ENCODE assay signal across 9 cellular contexts in the genomic region with DNA sequence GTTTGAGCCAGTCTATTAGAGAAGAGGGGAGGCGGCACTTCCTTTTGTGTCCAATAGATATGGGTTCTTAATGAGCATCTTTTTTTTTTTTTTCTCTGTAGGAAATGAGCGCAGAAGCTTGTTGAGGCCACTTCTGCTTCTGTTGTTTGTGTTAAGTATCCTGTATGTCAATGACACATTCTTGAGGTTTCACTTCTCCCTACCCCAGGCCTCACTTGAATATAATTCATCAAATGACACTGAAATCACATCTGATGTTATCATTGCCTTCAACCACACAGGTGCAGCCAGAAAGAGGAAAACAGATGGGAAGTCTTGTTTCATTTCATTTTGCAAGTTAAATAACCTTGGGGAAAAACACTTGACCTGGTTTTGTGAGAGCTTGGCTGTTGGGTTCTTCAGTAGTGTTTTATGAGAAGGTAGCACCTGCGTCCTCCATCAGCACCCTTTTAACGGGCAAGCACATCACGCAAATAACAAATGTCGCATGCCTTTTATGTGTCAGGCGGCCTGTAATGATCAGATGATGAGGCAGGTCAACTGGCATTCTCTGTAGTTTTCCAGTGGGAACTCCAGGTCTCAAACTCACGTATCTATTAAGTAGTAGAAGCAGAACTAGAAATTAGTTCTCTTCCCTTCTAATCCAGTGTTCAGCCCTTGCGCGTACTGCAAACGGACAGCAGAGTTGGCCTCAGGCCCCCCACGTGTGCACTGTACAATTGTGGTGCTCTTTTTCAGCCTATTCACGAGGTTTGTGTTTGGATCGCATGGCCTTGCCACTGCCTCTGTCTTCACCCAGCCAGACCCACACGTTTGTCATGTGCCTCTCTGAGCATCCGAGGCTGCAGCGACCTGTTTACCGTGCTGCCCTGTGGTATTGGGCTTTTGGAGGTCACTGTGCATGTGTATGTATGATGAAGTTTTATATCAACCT. TPM values are rescaled to one million over a fixed set of nuclear protein-coding genes. Genes with fewer than 3 reads are reported as not detected.
DNase-seq lines count a peak whose midpoint lies in the region; ATAC-seq and TF ChIP-seq lines count a peak whose summit lies in the region.
"Had no signal": no experiment of that assay in that cellular context is flagged by ENCODE, and none has a peak within 500 bp of the region (broad histone marks: within the 10 kb centered on the region; RNA-seq: fewer than 3 reads in every experiment).

No MANE protein-coding gene starts in this region.

- no peaks in the 10 kb centered on the region for H3K36me3 ChIP-seq in colonic mucosa

- H3K9ac ChIP-seq in colonic mucosa (ENCODE audit: low read depth in 2 of 2, low read length in 2 of 2) = no peak overlapping the region

- H3K9me3 ChIP-seq in colonic mucosa = no peaks in the 10 kb centered on the region

- no peaks in the 10 kb centered on the region for H3K27me3 ChIP-seq in colonic mucosa

- H3K27ac Mint-ChIP-seq in activated CD4-positive, alpha-beta T cell treated with anti-CD3 and anti-CD28 coated beads, Interleukin-2, amount 10 ng/mL, durations not matched to agents 7 days and 5 days = peak overlapping the region; percentile 72

- H3K4me1 ChIP-seq in colonic mucosa = peaks cover 5% of the 10 kb centered on the region

- in situ Hi-C loops in G401 (cut with HindIII; ENCODE audit: low sequenced_read_pairs) = no loop called here

- peaks cover 4% of the 10 kb centered on the region for H3K27me3 Mint-ChIP-seq in activated CD4-positive, alpha-beta T cell treated with anti-CD3 and anti-CD28 coated beads, Interleukin-2, amount 10 ng/mL, durations not matched to agents 7 days and 5 days

- no peaks in the 10 kb centered on the region for H3K36me3 Mint-ChIP-seq in activated CD4-positive, alpha-beta T cell treated with anti-CD3 and anti-CD28 coated beads, Interleukin-2, amount 10 ng/mL, durations not matched to agents 7 days and 5 days (ENCODE audit: low read depth)

- no peaks in the 10 kb centered on the region for H3K9me3 Mint-ChIP-seq in activated CD4-positive, alpha-beta T cell treated with anti-CD3 and anti-CD28 coated beads, Interleukin-2, amount 10 ng/mL, durations not matched to agents 7 days and 5 days

- CTCF ChIA-PET in activated CD4-positive, alpha-beta T cell treated with anti-CD3 and anti-CD28 coated beads, Interleukin-2, amount 10 ng/mL, durations not matched to agents 7 days and 5 days (lab: Charles Lee) = no interaction called here

- intact Hi-C loops in left ventricle myocardium superior (cut with micrococcal nuclease) (no loop called here), colonic mucosa (cut with DNase I) (no loop called here)

- no peak overlapping the region for H3K4me3 Mint-ChIP-seq in activated CD4-positive, alpha-beta T cell treated with anti-CD3 and anti-CD28 coated beads, Interleukin-2, amount 10 ng/mL, durations not matched to agents 7 days and 5 days

- no peak for TF ChIP-seq CTCF in colonic mucosa (IDR thresholded peaks at IDR 0.05)

- POLR2A ChIA-PET in activated CD4-positive, alpha-beta T cell treated with anti-CD3 and anti-CD28 coated beads, Interleukin-2, amount 10 ng/mL, durations not matched to agents 7 days and 5 days (lab: Charles Lee) = no interaction called here

- no peak overlapping the region for H3K4me3 ChIP-seq in colonic mucosa
- H3K4me3 ChIP-seq: SK-N-MC had no signal

- H3K4me1 Mint-ChIP-seq in activated CD4-positive, alpha-beta T cell treated with anti-CD3 and anti-CD28 coated beads, Interleukin-2, amount 10 ng/mL, durations not matched to agents 7 days and 5 days = peaks cover 21% of the 10 kb centered on the region

- ATAC-seq in HG02763 (IDR thresholded peaks at IDR 0.05; ENCODE audit: unreplicated experiment) = peak; percentile 94
- peak; percentile 54 for ATAC-seq in left ventricle myocardium superior

- no peak overlapping the region for H3K27ac ChIP-seq in colonic mucosa
- H3K27ac ChIP-seq: SK-N-MC had no signal

- DNase-seq in activated CD4-positive, alpha-beta T cell treated with anti-CD3 and anti-CD28 coated beads, Interleukin-2, amount 10 ng/mL, durations not matched to agents 7 days and 5 days = no peak
- no peak for DNase-seq in activated CD4-positive, alpha-beta T cell treated with anti-CD3 and anti-CD28 coated beads for 1 hour
- DNase-seq in NCI-H1417 treated with DMSO at 0.1 percent for 48 hours (lab: John Stamatoyannopoulos, UW) (peak; percentile 27), left ventricle myocardium superior (no peak), NCI-H2196 (lab: John Stamatoyannopoulos, UW; ENCODE audit: unreplicated experiment) (no peak), G401 (ENCODE audit: low spot score) (no peak), colonic mucosa (no peak)

RNA-seq across cellular contexts. Expression of gene PLEKHG1, which starts 23.5 kb away (rescaled TPM):
- 1 to 10 TPM; 2.8 to 3.6 TPM for total RNA-seq in activated CD4-positive, alpha-beta T cell treated with anti-CD3 and anti-CD28 coated beads, Interleukin-2, amount 10 ng/mL, durations not matched to agents 7 days and 5 days
- 7.6 TPM for total RNA-seq in left ventricle myocardium superior
- not detected in 2 replicates for total RNA-seq in G401 (2014; rRNA removed; shearing (Covaris generic))
- total RNA-seq in colonic mucosa = 10 to 100 TPM; 21.8 to 25.2 TPM
